In genomic region chr5:64506567-64507321, GRCh38 we compare ENCODE assay signal across 9 cellular contexts. TPM values are rescaled to one million over a fixed set of nuclear protein-coding genes. Genes with fewer than 3 reads are reported as not detected.
DNase-seq lines count a peak whose midpoint lies in the region; ATAC-seq and TF ChIP-seq lines count a peak whose summit lies in the region.
"Had no signal": no experiment of that assay in that cellular context is flagged by ENCODE, and none has a peak within 500 bp of the region (broad histone marks: within the 10 kb centered on the region; RNA-seq: fewer than 3 reads in every experiment).

No MANE protein-coding gene starts in this region.

- CTCF ChIA-PET in WTC11 (lab: Charles Lee) (interaction anchor here (0.7 to 3.1 kb wide), 11 partner anchors 9 to 278 kb away, joined by 3 to 30 read pairs (median 4); no protein-coding TSS in a partner anchor), GM10248 (lab: Yijun Ruan, JAX) (interaction anchor here (1.1 kb wide), 1 partner anchor 20 kb away, joined by 3 read pairs; no protein-coding TSS in a partner anchor)

- DNase-seq in G401 (ENCODE audit: low spot score) (peak; percentile 74), WTC11 (ENCODE audit: low spot score) (peak; percentile 66), left ventricle myocardium superior (peak; percentile 28), putamen (ENCODE audit: low spot score) (peak; percentile 45), GM10248 (ENCODE audit: extremely low spot score) (no peak), HK-2 (ENCODE audit: unreplicated experiment) (no peak)
- DNase-seq: activated CD4-positive, alpha-beta memory T cell treated with anti-CD3 and anti-CD28 coated beads for 36 hours had no signal

- in situ Hi-C loops in G401 (cut with HindIII; ENCODE audit: low sequenced_read_pairs) = no loop called here

- peak overlapping the region; percentile 88 for H3K4me3 Mint-ChIP-seq in WTC11
- H3K4me3 Mint-ChIP-seq: activated CD4-positive, alpha-beta memory T cell treated with anti-CD3 and anti-CD28 coated beads for 36 hours had no signal

- TF ChIP-seq CTCF in WTC11 (IDR thresholded peaks at IDR 0.05) (no peak), GM10248 (IDR thresholded peaks at IDR 0.05; ENCODE audit: control extremely low read depth, extremely low read depth, low read depth, missing control alignments) (no peak)

- H3K36me3 Mint-ChIP-seq in WTC11 = no peaks in the 10 kb centered on the region
- H3K36me3 Mint-ChIP-seq: activated CD4-positive, alpha-beta memory T cell treated with anti-CD3 and anti-CD28 coated beads for 36 hours had no signal

- H3K9me3 Mint-ChIP-seq in WTC11 = no peaks in the 10 kb centered on the region
- H3K9me3 Mint-ChIP-seq: activated CD4-positive, alpha-beta memory T cell treated with anti-CD3 and anti-CD28 coated beads for 36 hours had no signal

- peaks cover 30% of the 10 kb centered on the region for H3K4me1 Mint-ChIP-seq in WTC11

- peak; percentile 71 for ATAC-seq in WTC11
- ATAC-seq in left ventricle myocardium superior = peak; percentile 11
- ATAC-seq in HG02571 (IDR thresholded peaks at IDR 0.05; ENCODE audit: unreplicated experiment) = no peak
- ATAC-seq in GM21529 (IDR thresholded peaks at IDR 0.05; ENCODE audit: unreplicated experiment) = no peak

- POLR2A ChIA-PET in WTC11 (lab: Charles Lee) = interaction anchor here (0.6 to 1.5 kb wide), 2 partner anchors 88 to 529 kb away, joined by 3 to 5 read pairs; no protein-coding TSS in a partner anchor
- POLR2A ChIA-PET in GM10248 (lab: Yijun Ruan, JAX) = no interaction called here

- peak overlapping the region; percentile 55; the same call in 1 of the 2 replicates for H3K27ac Mint-ChIP-seq in WTC11
- H3K27ac Mint-ChIP-seq: activated CD4-positive, alpha-beta memory T cell treated with anti-CD3 and anti-CD28 coated beads for 36 hours had no signal

- intact Hi-C loops in left ventricle myocardium superior (cut with micrococcal nuclease) = loop anchor here (10.0 kb wide), 1 partner anchor 108 kb away; no protein-coding TSS in a partner anchor

- peaks cover 46% of the 10 kb centered on the region for H3K27me3 Mint-ChIP-seq in WTC11 (ENCODE audit: low read depth)

TF ChIP-seq in WTC11, 78 proteins besides CTCF, POLR2A, EP300 and RAD21 (continues in another document):
- TF ChIP-seq, protein P1, sequence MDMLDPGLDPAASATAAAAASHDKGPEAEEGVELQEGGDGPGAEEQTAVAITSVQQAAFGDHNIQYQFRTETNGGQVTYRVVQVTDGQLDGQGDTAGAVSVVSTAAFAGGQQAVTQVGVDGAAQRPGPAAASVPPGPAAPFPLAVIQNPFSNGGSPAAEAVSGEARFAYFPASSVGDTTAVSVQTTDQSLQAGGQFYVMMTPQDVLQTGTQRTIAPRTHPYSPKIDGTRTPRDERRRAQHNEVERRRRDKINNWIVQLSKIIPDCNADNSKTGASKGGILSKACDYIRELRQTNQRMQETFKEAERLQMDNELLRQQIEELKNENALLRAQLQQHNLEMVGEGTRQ (CRISPR knock-in tag; IDR thresholded peaks at IDR 0.05) = peak; percentile 83
- TF ChIP-seq ZNF671 (CRISPR knock-in tag; IDR thresholded peaks at IDR 0.05) = no peak
- TF ChIP-seq ATF1 (CRISPR knock-in tag; IDR thresholded peaks at IDR 0.05) = no peak
- TF ChIP-seq E2F1 (CRISPR knock-in tag; IDR thresholded peaks at IDR 0.05) = no peak
- TF ChIP-seq ESRRA (CRISPR knock-in tag; IDR thresholded peaks at IDR 0.05; ENCODE audit: borderline replicate concordance) = no peak
- TF ChIP-seq GABPB1 (CRISPR knock-in tag; IDR thresholded peaks at IDR 0.05) = no peak
- no peak for TF ChIP-seq ARID4B (CRISPR knock-in tag; IDR thresholded peaks at IDR 0.05; ENCODE audit: borderline replicate concordance)
- TF ChIP-seq ZNF138 (CRISPR knock-in tag; conservative IDR thresholded peaks at IDR 0.05) = no peak
- TF ChIP-seq ATF6 (CRISPR knock-in tag; IDR thresholded peaks at IDR 0.05) = no peak
- TF ChIP-seq HMGXB4 (CRISPR knock-in tag; IDR thresholded peaks at IDR 0.05) = peak; percentile 51; the same call in 1 of the 2 replicates
- peak; percentile 49; the same call in 1 of the 2 replicates for TF ChIP-seq MAX (CRISPR knock-in tag; IDR thresholded peaks at IDR 0.05)
- TF ChIP-seq OVOL2 (CRISPR knock-in tag; IDR thresholded peaks at IDR 0.05; ENCODE audit: borderline replicate concordance) = no peak
- 0 out of 2 replicates have a peak, but pooled peaks have one; percentile 13 for TF ChIP-seq SP1 (CRISPR knock-in tag; conservative IDR thresholded peaks at IDR 0.05)
- no peak for TF ChIP-seq JAZF1 (CRISPR knock-in tag; IDR thresholded peaks at IDR 0.05)
- no peak for TF ChIP-seq PRRX2 (CRISPR knock-in tag; IDR thresholded peaks at IDR 0.05)

RNA-seq across cellular contexts. Expression of gene RGS7BP, which starts 0.9 kb away (rescaled TPM):
- total RNA-seq in G401 (2014; rRNA removed; shearing (Covaris generic)) = not detected in 2 replicates
- total RNA-seq in WTC11 (2021) = 1.7 to 5.1 TPM (median 3.4 TPM) in 3 replicates
- total RNA-seq in left ventricle myocardium superior = 6.4 TPM
- total RNA-seq: activated CD4-positive, alpha-beta memory T cell treated with anti-CD3 and anti-CD28 coated beads for 36 hours had no signal

Comparison
In these comparisons a context has a peak if more than half of its experiments do, and no peak if none do; other contexts are left out.
1. DNase-seq: peak in G401 (single experiment), WTC11 (single experiment), left ventricle myocardium superior (single experiment) and putamen (single experiment); none in GM10248 (single experiment) and HK-2 (single experiment).
2. ATAC-seq: peak in WTC11 (single experiment) and left ventricle myocardium superior (single experiment); none in HG02571 (single experiment) and GM21529 (single experiment).